In genomic region chr16:25013049-25013448, GRCh38 we compare ENCODE assay signal across 8 cellular contexts. TPM values are rescaled to one million over a fixed set of nuclear protein-coding genes. Genes with fewer than 3 reads are reported as not detected.
DNase-seq lines count a peak whose midpoint lies in the region; ATAC-seq, FAIRE-seq and TF ChIP-seq lines count a peak whose summit lies in the region.

No MANE protein-coding gene starts in this region.

- no peaks in the 10 kb centered on the region for H3K9me3 ChIP-seq in A549
- no peaks in the 10 kb centered on the region for H3K9me3 ChIP-seq in adrenal gland (replicated peaks in 1 of 3)
- no peaks in the 10 kb centered on the region for H3K9me3 ChIP-seq in naive thymus-derived CD4-positive, alpha-beta T cell (ENCODE audit: control insufficient read depth in 2 of 3, low read length in 3 of 3)

- TF ChIP-seq CTCF in A549 (IDR thresholded peaks at IDR 0.05) (no peak), GM12875 (IDR thresholded peaks at IDR 0.05; ENCODE audit: borderline replicate concordance, insufficient read depth, low read depth, low read length) (no peak), adrenal gland (IDR thresholded peaks at IDR 0.05) (no peak)

- H3K4me2 ChIP-seq in A549, result peak overlapping the region; percentile 94

- no peaks in the 10 kb centered on the region for H3K36me3 ChIP-seq in adrenal gland (replicated peaks in 1 of 2)
- H3K36me3 ChIP-seq in naive thymus-derived CD4-positive, alpha-beta T cell (ENCODE audit: control insufficient read depth in 2 of 3, insufficient read depth in 3 of 3, low read length in 3 of 3), result peaks cover 0 to 7% (median 0%) of the 10 kb centered on the region in 3 experiments

- TF ChIP-seq EP300 in A549 (IDR thresholded peaks at IDR 0.05), result no peak

- FAIRE-seq in A549 (lab: Jason Lieb, UNC), result no peak

- H3K4me3 ChIP-seq in A549 (peak overlapping the region; percentile 15; the same call in 1 of the 3 replicates), GM12875 (ENCODE audit: low read depth, low read length) (peak overlapping the region; percentile 59), adrenal gland (no peak overlapping the region)
- H3K4me3 ChIP-seq in naive thymus-derived CD4-positive, alpha-beta T cell (ENCODE audit: low read length), result no peak overlapping the region

- intact Hi-C loops in adrenal gland (cut with DNase I), result no loop called here
- intact Hi-C loops in naive thymus-derived CD4-positive, alpha-beta T cell (cut with micrococcal nuclease), result loop anchor here (5.0 to 10.0 kb wide), 3 partner anchors 46 to 478 kb away; partner anchors contain the start of genes RBBP6 (in 1 of the 2) and TNRC6A (in 1 of the 2)

- H3K27me3 ChIP-seq in adrenal gland, result no peaks in the 10 kb centered on the region
- no peaks in the 10 kb centered on the region for H3K27me3 ChIP-seq in naive thymus-derived CD4-positive, alpha-beta T cell (ENCODE audit: control insufficient read depth in 2 of 2, insufficient read depth in 2 of 2, low read length in 2 of 2)

- CTCF ChIA-PET in A549 (lab: Yijun Ruan, JAX), result no interaction called here
- CTCF ChIA-PET in naive thymus-derived CD4-positive, alpha-beta T cell (lab: Charles Lee), result interaction anchor here (0.6 kb wide), 1 partner anchor 43 kb away, joined by 4 read pairs; no protein-coding TSS in a partner anchor

- H3K9me3 Mint-ChIP-seq in naive thymus-derived CD4-positive, alpha-beta T cell, result no peaks in the 10 kb centered on the region

- peaks cover 0 to 34% (median 0%) of the 10 kb centered on the region in 5 donors for H3K36me3 Mint-ChIP-seq in naive thymus-derived CD4-positive, alpha-beta T cell

- no peak; a peak in 1 of 6 replicates for ATAC-seq in A549
- no peak for ATAC-seq in naive thymus-derived CD4-positive, alpha-beta T cell

- DNase-seq in A549 (ENCODE audit: low read depth in 1 of 2, low spot score in 1 of 2), result no peak
- DNase-seq in adrenal gland, result no peak
- no peak for DNase-seq in naive thymus-derived CD4-positive, alpha-beta T cell
- DNase-seq in NCI-H748 treated with DMSO at 0.1 percent for 48 hours (lab: John Stamatoyannopoulos, UW), result no peak
- no peak for DNase-seq in substantia nigra (lab: John Stamatoyannopoulos, UW)
- DNase-seq in DMS153 treated with DMSO at 0.1 percent for 48 hours (lab: John Stamatoyannopoulos, UW; ENCODE audit: unreplicated experiment), result no peak
- DNase-seq in dedifferentiated amniotic fluid mesenchymal stem cell (ENCODE audit: extremely low spot score), result no peak

- WGBS in A549 (ENCODE audit: missing lambda C conversion rate), result 75% methylated on average over 4 of the region's 4 CpGs
- WGBS in adrenal gland, 4 donors, result 88 to 93% (median 92%) methylated on average over 4 of the region's 4 CpGs

- peaks cover 62 to 91% (median 80%) of the 10 kb centered on the region in 7 donors for H3K4me1 Mint-ChIP-seq in naive thymus-derived CD4-positive, alpha-beta T cell

- TF ChIP-seq POLR2A in A549 (IDR thresholded peaks at IDR 0.05; ENCODE audit: low read length), result no peak
- no peak for TF ChIP-seq POLR2A in adrenal gland (IDR thresholded peaks at IDR 0.05)

- H3K27me3 Mint-ChIP-seq in naive thymus-derived CD4-positive, alpha-beta T cell, result no peaks in the 10 kb centered on the region

- no peak for TF ChIP-seq RAD21 in A549 (conservative IDR thresholded peaks at IDR 0.05 in 1 of 2, IDR thresholded peaks at IDR 0.05 in 1 of 2)

- peak overlapping the region; percentile 51 to 74; a peak in 5 of 6 replicates for H3K27ac ChIP-seq in A549
- peak overlapping the region; percentile 12 to 94 (median 46) for H3K27ac ChIP-seq in adrenal gland
- peak overlapping the region; percentile 94 for H3K27ac ChIP-seq in naive thymus-derived CD4-positive, alpha-beta T cell (ENCODE audit: low read depth, low read length)
- no peak overlapping the region for H3K27ac ChIP-seq in substantia nigra (ENCODE audit: low read depth, low read length, poor library complexity, severe bottlenecking)

- H3K4me3 Mint-ChIP-seq in naive thymus-derived CD4-positive, alpha-beta T cell, result peak overlapping the region; percentile 83 to 97 (median 94)

- peak overlapping the region; percentile 3 to 98 (median 93) for H3K27ac Mint-ChIP-seq in naive thymus-derived CD4-positive, alpha-beta T cell

- H3K4me1 ChIP-seq in A549, result peaks cover 34% of the 10 kb centered on the region
- H3K4me1 ChIP-seq in adrenal gland (replicated peaks in 1 of 2), result peaks cover 23 to 49% of the 10 kb centered on the region in 2 donors
- peaks cover 24 to 44% of the 10 kb centered on the region in 2 donors for H3K4me1 ChIP-seq in naive thymus-derived CD4-positive, alpha-beta T cell (ENCODE audit: control insufficient read depth in 2 of 2, insufficient read depth in 2 of 2, low read length in 2 of 2)

- POLR2A ChIA-PET in A549 (lab: Yijun Ruan, JAX), result interaction anchor here (0.7 kb wide), 1 partner anchor 179 kb away, joined by 3 read pairs; no protein-coding TSS in a partner anchor
- POLR2A ChIA-PET in naive thymus-derived CD4-positive, alpha-beta T cell (lab: Charles Lee), result interaction anchor here (10.5 kb wide), 1 partner anchor 37 kb away, joined by 145 read pairs; no protein-coding TSS in a partner anchor

TF ChIP-seq in A549, 52 proteins besides CTCF, POLR2A, EP300 and RAD21 (continues in another document):
- TF ChIP-seq RARB (CRISPR knock-in tag; IDR thresholded peaks at IDR 0.05) (no peak), TP53 (CRISPR knock-in tag; IDR thresholded peaks at IDR 0.05) (no peak), ELK1 (IDR thresholded peaks at IDR 0.05; ENCODE audit: low read depth, low read length) (no peak), BHLHE40 (IDR thresholded peaks at IDR 0.05; ENCODE audit: low read depth, low read length) (no peak), MAFK (IDR thresholded peaks at IDR 0.05; ENCODE audit: partially characterized antibody) (no peak), HMGXB4 (CRISPR knock-in tag; IDR thresholded peaks at IDR 0.05; ENCODE audit: borderline replicate concordance) (no peak), ATOH8 (CRISPR knock-in tag; IDR thresholded peaks at IDR 0.05; ENCODE audit: low read depth) (no peak), HEYL (CRISPR knock-in tag; IDR thresholded peaks at IDR 0.05) (no peak), SMC3 (IDR thresholded peaks at IDR 0.05) (no peak), USF2 (IDR thresholded peaks at IDR 0.05) (no peak), HES2 (IDR thresholded peaks at IDR 0.05) (no peak), CBX2 (IDR thresholded peaks at IDR 0.05; ENCODE audit: borderline replicate concordance, low read depth) (no peak), FOSL2 (IDR thresholded peaks at IDR 0.05) (no peak), FOSL2 (CRISPR knock-in tag; IDR thresholded peaks at IDR 0.05) (no peak), MAX (IDR thresholded peaks at IDR 0.05) (no peak)

RNA-seq across cellular contexts. Expression of gene ARHGAP17, which starts 2.1 kb away (rescaled TPM):
- polyA plus RNA-seq in A549 (2011; rRNA removed), result 28.2 and 46.4 TPM in 2 replicates
- polyA plus RNA-seq in A549 (2012; cell fraction: cytosol; rRNA removed), result 28.5 and 35.8 TPM in 2 replicates
- polyA plus RNA-seq in A549 (2012; cell fraction: nucleus; rRNA removed), result 40.6 and 59.5 TPM in 2 replicates
- polyA plus RNA-seq in A549 (2017; fragmentation: RNase III; extraction: RNeasy Plus Mini Kit Qiagen cat#74134 plus additional on column Dnase treatment), result 35.7 to 37.8 TPM (median 37.6 TPM) in 3 replicates
- polyA minus RNA-seq in A549 (2011; rRNA and poly(A)+ RNA removed), result 43.7 and 44.1 TPM in 2 replicates
- total RNA-seq in adrenal gland, result 100 to 1,000 TPM in 1 of 8 donors, 10 to 100 TPM in 7; 42.7 to 105 (median 71.0) TPM
- 100 to 1,000 TPM in 1 of 3 donors, 10 to 100 TPM in 2; 84.3 to 103 (median 87.3) TPM for polyA plus RNA-seq in adrenal gland
- total RNA-seq in naive thymus-derived CD4-positive, alpha-beta T cell, result 10 to 100 TPM; 58.8 to 92.7 (median 70.6) TPM
- 10 to 100 TPM; 26.3 to 45.6 TPM for polyA plus RNA-seq in naive thymus-derived CD4-positive, alpha-beta T cell

Comparison
In these comparisons a context has a peak if more than half of its experiments do, and no peak if none do; other contexts are left out.
1. H3K4me3 ChIP-seq: peak in A549 (single experiment) and GM12875 (single experiment); none in adrenal gland (0 of 4) and naive thymus-derived CD4-positive, alpha-beta T cell (single experiment).
2. intact Hi-C loops: an anchor here in naive thymus-derived CD4-positive, alpha-beta T cell (5.0 to 10.0 kb wide); none called in adrenal gland.